Comparison of ENCODE assay signal across 13 cellular contexts in genomic region chr14:53845813-53846693, GRCh38.
"Had no signal": no experiment of that assay in that cellular context is flagged by ENCODE, and none has a peak within 500 bp of the region (broad histone marks: within the 10 kb centered on the region; RNA-seq: fewer than 3 reads in every experiment).

No MANE protein-coding gene starts in this region.

- H3K9me3 Mint-ChIP-seq: activated naive CD4-positive, alpha-beta T cell treated with anti-CD3 and anti-CD28 coated beads, Interleukin-2, amount 50 U/mL, for 24 hours; activated T-cell treated with anti-CD3 and anti-CD28 coated beads, Interleukin-2, amount 50 U/mL, for 24 hours; brain had no signal

- H3K4me3 ChIP-seq: heart right ventricle, vagina had no signal

- H3K27ac Mint-ChIP-seq: activated naive CD4-positive, alpha-beta T cell treated with anti-CD3 and anti-CD28 coated beads, Interleukin-2, amount 50 U/mL, for 24 hours; activated T-cell treated with anti-CD3 and anti-CD28 coated beads, Interleukin-2, amount 50 U/mL, for 24 hours; brain; stimulated activated naive CD8-positive, alpha-beta T cell treated with anti-CD3 and anti-CD28 coated beads, Interleukin-15, amount 100 ng/mL, for 72 hours had no signal

- H3K27ac ChIP-seq: heart right ventricle, vagina had no signal

- H3K27me3 ChIP-seq: heart right ventricle, vagina had no signal

- H3K4me1 ChIP-seq: heart right ventricle, vagina had no signal

- H3K27me3 Mint-ChIP-seq: activated naive CD4-positive, alpha-beta T cell treated with anti-CD3 and anti-CD28 coated beads, Interleukin-2, amount 50 U/mL, for 24 hours; activated T-cell treated with anti-CD3 and anti-CD28 coated beads, Interleukin-2, amount 50 U/mL, for 24 hours; brain; stimulated activated naive CD8-positive, alpha-beta T cell treated with anti-CD3 and anti-CD28 coated beads, Interleukin-15, amount 100 ng/mL, for 72 hours had no signal

- H3K36me3 Mint-ChIP-seq: activated naive CD4-positive, alpha-beta T cell treated with anti-CD3 and anti-CD28 coated beads, Interleukin-2, amount 50 U/mL, for 24 hours; brain had no signal

- FAIRE-seq: frontal cortex had no signal

- H3K36me3 ChIP-seq: heart right ventricle, vagina had no signal

- ATAC-seq: heart right ventricle; stimulated activated naive CD8-positive, alpha-beta T cell treated with anti-CD3 and anti-CD28 coated beads, Interleukin-15, amount 100 ng/mL, for 72 hours had no signal

- H3K4me1 Mint-ChIP-seq: activated naive CD4-positive, alpha-beta T cell treated with anti-CD3 and anti-CD28 coated beads, Interleukin-2, amount 50 U/mL, for 24 hours; brain; stimulated activated naive CD8-positive, alpha-beta T cell treated with anti-CD3 and anti-CD28 coated beads, Interleukin-15, amount 100 ng/mL, for 72 hours had no signal

- DNase-seq: activated CD4-positive, alpha-beta T cell treated with anti-CD3 and anti-CD28 coated beads, Interleukin-2, amount 50 U/mL, for 4 hours; activated CD4-positive, CD25-positive, alpha-beta regulatory T cell treated with anti-CD3 and anti-CD28 coated beads, Interleukin-2, amount 50 U/mL, for 72 hours; activated effector memory CD4-positive, alpha-beta T cell treated with Interleukin-2 at 50 U/mL for 16 hours; activated T-cell treated with anti-CD3 and anti-CD28 coated beads, Interleukin-2, amount 50 U/mL, for 24 hours; amygdala; heart right ventricle; stimulated activated CD4-positive, alpha-beta T cell treated with anti-CD3 and anti-CD28 coated beads, Interleukin-15, amount 100 ng/mL, for 24 hours; stimulated activated CD4-positive, alpha-beta T cell treated with anti-CD3 and anti-CD28 coated beads, Interleukin-4, amount 100 ng/mL, for 24 hours; stimulated activated naive CD8-positive, alpha-beta T cell treated with anti-CD3 and anti-CD28 coated beads, Interleukin-15, amount 100 ng/mL, for 72 hours had no signal

- H3K9me3 ChIP-seq: heart right ventricle, vagina had no signal

- H3K4me3 Mint-ChIP-seq: activated naive CD4-positive, alpha-beta T cell treated with anti-CD3 and anti-CD28 coated beads, Interleukin-2, amount 50 U/mL, for 24 hours; activated T-cell treated with anti-CD3 and anti-CD28 coated beads, Interleukin-2, amount 50 U/mL, for 24 hours; brain; stimulated activated naive CD8-positive, alpha-beta T cell treated with anti-CD3 and anti-CD28 coated beads, Interleukin-15, amount 100 ng/mL, for 72 hours had no signal
